ENCODE assay signal across 19 cellular contexts in the genomic region with DNA sequence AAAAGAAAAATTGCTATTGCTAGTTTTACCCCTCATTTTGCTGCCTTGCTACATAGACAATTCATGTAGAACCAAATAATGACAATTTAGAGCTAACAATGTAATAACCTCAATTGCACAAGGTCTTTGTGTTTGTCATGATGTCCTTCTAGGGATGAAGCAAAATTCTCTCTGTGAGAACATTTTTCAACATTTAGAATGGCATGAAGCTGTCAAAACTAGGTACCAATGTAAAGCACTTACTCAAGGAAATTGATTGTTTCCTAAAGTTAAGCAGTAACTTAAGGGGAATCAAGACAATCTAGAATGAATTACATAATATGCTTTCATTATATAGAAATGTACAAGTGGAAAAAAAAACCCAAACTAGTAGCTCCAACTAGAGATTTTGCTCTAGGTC. TPM values are rescaled to one million over a fixed set of nuclear protein-coding genes. Genes with fewer than 3 reads are reported as not detected.
"Had no signal": no experiment of that assay in that cellular context is flagged by ENCODE, and none has a peak within 500 bp of the region (broad histone marks: within the 10 kb centered on the region; RNA-seq: fewer than 3 reads in every experiment).

No MANE protein-coding gene starts in this region.

- H3K27me3 ChIP-seq: brain microvascular endothelial cell, esophagus muscularis mucosa, heart right ventricle, neutrophil, right lobe of liver, spleen, testis, vagina had no signal

- H3K27ac ChIP-seq: brain microvascular endothelial cell, esophagus muscularis mucosa, heart right ventricle, neutrophil, right lobe of liver, spleen, testis, vagina had no signal

- H3K4me1 ChIP-seq: esophagus muscularis mucosa, heart right ventricle, right lobe of liver, spleen, testis, vagina had no signal

- H3K9me3 ChIP-seq: esophagus muscularis mucosa, neutrophil, right lobe of liver, spleen, testis, vagina had no signal

- H3K4me3 ChIP-seq: esophagus muscularis mucosa, heart right ventricle, right lobe of liver, spleen, testis, vagina had no signal

- H3K36me3 ChIP-seq: brain microvascular endothelial cell, esophagus muscularis mucosa, heart right ventricle, neutrophil, right lobe of liver, spleen, vagina had no signal

- DNase-seq: activated gamma-delta T cell treated with Interleukin-2 at 50 U/mL for 16 hours; activated T-cell treated with anti-CD3 and anti-CD28 coated beads, Interleukin-2, amount 50 U/mL, for 1 hour; aorta; central memory CD4-positive, alpha-beta T cell; effector memory CD4-positive, alpha-beta T cell; heart right ventricle; left colon; right lobe of liver; spleen; stimulated activated CD4-positive, alpha-beta T cell treated with anti-CD3 and anti-CD28 coated beads, Interleukin-4, amount 100 ng/mL, for 1 hour; stimulated activated naive CD4-positive, alpha-beta T cell; T1000; testis had no signal

RNA-seq across cellular contexts. Expression of gene FGF7, which starts 7.9 kb away (rescaled TPM):
- total RNA-seq: dermis microvascular lymphatic vessel endothelial cell had no signal
- polyA plus RNA-seq: keratinocyte had no signal
